ENCODE assay signal across 8 cellular contexts in the genomic region with DNA sequence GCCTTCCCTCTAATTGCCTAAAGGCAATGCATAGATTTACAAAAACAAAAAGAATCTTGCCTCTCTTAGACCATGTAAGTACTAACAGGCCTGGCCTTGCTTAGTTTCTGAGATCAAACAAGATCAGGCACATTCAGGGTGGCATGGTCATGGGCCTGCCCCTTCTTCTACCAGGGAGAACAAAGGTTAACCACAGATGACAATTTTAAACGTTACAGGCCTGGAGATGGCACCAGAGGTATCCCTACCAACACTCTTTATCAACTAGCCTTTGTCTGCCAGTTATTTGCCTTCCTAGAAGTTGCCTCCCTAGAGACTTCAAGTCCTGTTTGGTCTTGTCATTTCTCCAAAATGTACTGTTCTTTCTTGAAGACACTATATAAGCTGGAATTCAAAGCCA.
DNase-seq lines count a peak whose midpoint lies in the region; ATAC-seq lines count a peak whose summit lies in the region.

No MANE protein-coding gene starts in this region.

- H3K9me3 Mint-ChIP-seq in activated CD4-positive, alpha-beta memory T cell treated with anti-CD3 and anti-CD28 coated beads, Interleukin-2, amount 10 ng/mL, durations not matched to agents 7 days and 5 days = no peaks in the 10 kb centered on the region

- no peak overlapping the region for H3K4me3 Mint-ChIP-seq in activated CD4-positive, alpha-beta memory T cell treated with anti-CD3 and anti-CD28 coated beads, Interleukin-2, amount 10 ng/mL, durations not matched to agents 7 days and 5 days

- POLR2A ChIA-PET in activated CD4-positive, alpha-beta memory T cell treated with anti-CD3 and anti-CD28 coated beads, Interleukin-2, amount 10 ng/mL, durations not matched to agents 7 days and 5 days (lab: Charles Lee) = no interaction called here

- no peaks in the 10 kb centered on the region for H3K4me1 Mint-ChIP-seq in activated CD4-positive, alpha-beta memory T cell treated with anti-CD3 and anti-CD28 coated beads, Interleukin-2, amount 10 ng/mL, durations not matched to agents 7 days and 5 days

- ATAC-seq in HG02970 (IDR thresholded peaks at IDR 0.05; ENCODE audit: low FRiP score, unreplicated experiment) = no peak
- ATAC-seq in HG03565 (IDR thresholded peaks at IDR 0.05; ENCODE audit: unreplicated experiment) = no peak

- H3K36me3 Mint-ChIP-seq in activated CD4-positive, alpha-beta memory T cell treated with anti-CD3 and anti-CD28 coated beads, Interleukin-2, amount 10 ng/mL, durations not matched to agents 7 days and 5 days (ENCODE audit: low read depth) = no peaks in the 10 kb centered on the region

- CTCF ChIA-PET in activated CD4-positive, alpha-beta memory T cell treated with anti-CD3 and anti-CD28 coated beads, Interleukin-2, amount 10 ng/mL, durations not matched to agents 7 days and 5 days (lab: Charles Lee) = no interaction called here

- peak overlapping the region; percentile 34 for H3K27ac ChIP-seq in epithelial cell of prostate

- H3K27me3 Mint-ChIP-seq in activated CD4-positive, alpha-beta memory T cell treated with anti-CD3 and anti-CD28 coated beads, Interleukin-2, amount 10 ng/mL, durations not matched to agents 7 days and 5 days = no peaks in the 10 kb centered on the region

- DNase-seq in NCI-H510A treated with DMSO at 0.1 percent for 48 hours (lab: John Stamatoyannopoulos, UW) (peak; percentile 27), NCI-H510A (lab: John Stamatoyannopoulos, UW) (no peak), NCI-H2029 treated with DMSO at 0.1 percent for 48 hours (lab: John Stamatoyannopoulos, UW) (peak; percentile 34), epithelial cell of prostate (ENCODE audit: low read depth, low spot score) (peak; percentile 51), retina (peak; percentile 10)
- no peak for DNase-seq in activated CD4-positive, alpha-beta memory T cell treated with anti-CD3 and anti-CD28 coated beads, Interleukin-2, amount 10 ng/mL, durations not matched to agents 7 days and 5 days

- no peak overlapping the region for H3K27ac Mint-ChIP-seq in activated CD4-positive, alpha-beta memory T cell treated with anti-CD3 and anti-CD28 coated beads, Interleukin-2, amount 10 ng/mL, durations not matched to agents 7 days and 5 days

Comparison
In these comparisons a context has a peak if more than half of its experiments do, and no peak if none do; other contexts are left out.
1. DNase-seq: peak in NCI-H510A treated with DMSO at 0.1 percent for 48 hours (single experiment), NCI-H2029 treated with DMSO at 0.1 percent for 48 hours (single experiment), epithelial cell of prostate (single experiment) and retina (single experiment); none in NCI-H510A (single experiment) and activated CD4-positive, alpha-beta memory T cell treated with anti-CD3 and anti-CD28 coated beads, Interleukin-2, amount 10 ng/mL, durations not matched to agents 7 days and 5 days (single experiment).